Comparison of ENCODE assay signal across 24 cellular contexts in the genomic region with DNA sequence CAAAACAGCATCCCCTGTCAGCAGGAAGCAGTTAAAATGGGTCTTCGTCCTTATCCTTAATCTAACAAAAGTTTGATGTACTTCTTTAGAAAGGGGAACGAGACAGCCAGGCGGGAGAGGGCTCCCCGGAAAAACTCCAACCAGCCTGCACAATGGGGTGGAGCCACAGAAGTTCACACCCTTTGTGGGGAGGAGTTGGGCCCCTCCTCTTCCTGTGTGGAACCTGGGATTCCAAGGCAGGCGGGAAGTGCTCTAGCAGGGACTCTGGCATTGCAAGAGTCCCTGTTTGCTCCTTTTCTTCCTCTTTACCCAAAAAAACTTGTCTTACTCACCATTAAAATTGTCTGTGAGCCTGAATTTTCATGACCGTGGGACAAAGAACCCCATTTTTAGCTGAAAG. TPM values are rescaled to one million over a fixed set of nuclear protein-coding genes. Genes with fewer than 3 reads are reported as not detected.
"Had no signal": no experiment of that assay in that cellular context is flagged by ENCODE, and none has a peak within 500 bp of the region (broad histone marks: within the 10 kb centered on the region; RNA-seq: fewer than 3 reads in every experiment).

No MANE protein-coding gene starts in this region.

- H3K27ac Mint-ChIP-seq: activated naive CD4-positive, alpha-beta T cell treated with anti-CD3 and anti-CD28 coated beads, Interleukin-2, amount 10 ng/mL, durations not matched to agents 7 days and 5 days; activated naive CD8-positive, alpha-beta T cell treated with anti-CD3 and anti-CD28 coated beads, Interleukin-2, amount 50 U/mL, for 24 hours; stimulated activated naive CD8-positive, alpha-beta T cell treated with anti-CD3 and anti-CD28 coated beads, Interleukin-15, amount 100 ng/mL, for 72 hours had no signal

- H3K4me3 Mint-ChIP-seq: activated naive CD4-positive, alpha-beta T cell treated with anti-CD3 and anti-CD28 coated beads, Interleukin-2, amount 10 ng/mL, durations not matched to agents 7 days and 5 days; activated naive CD8-positive, alpha-beta T cell treated with anti-CD3 and anti-CD28 coated beads, Interleukin-2, amount 50 U/mL, for 24 hours; activated T-cell treated with anti-CD3 and anti-CD28 coated beads, Interleukin-2, amount 50 U/mL, for 4 hours; stimulated activated naive CD8-positive, alpha-beta T cell treated with anti-CD3 and anti-CD28 coated beads, Interleukin-15, amount 100 ng/mL, for 72 hours had no signal

- H3K36me3 Mint-ChIP-seq: activated naive CD4-positive, alpha-beta T cell treated with anti-CD3 and anti-CD28 coated beads, Interleukin-2, amount 10 ng/mL, durations not matched to agents 7 days and 5 days had no signal

- H3K4me1 Mint-ChIP-seq: activated naive CD4-positive, alpha-beta T cell treated with anti-CD3 and anti-CD28 coated beads, Interleukin-2, amount 10 ng/mL, durations not matched to agents 7 days and 5 days; activated naive CD8-positive, alpha-beta T cell treated with anti-CD3 and anti-CD28 coated beads, Interleukin-2, amount 50 U/mL, for 24 hours; stimulated activated naive CD8-positive, alpha-beta T cell treated with anti-CD3 and anti-CD28 coated beads, Interleukin-15, amount 100 ng/mL, for 72 hours had no signal

- ATAC-seq: activated T-cell treated with anti-CD3 and anti-CD28 coated beads, Interleukin-2, amount 50 U/mL, for 4 hours had no signal

- H3K27me3 ChIP-seq: brain microvascular endothelial cell, colonic mucosa, suprapubic skin had no signal

- FAIRE-seq: kidney had no signal

- H3K36me3 ChIP-seq: brain microvascular endothelial cell, colonic mucosa, left lung, suprapubic skin had no signal

- H3K27ac ChIP-seq: brain microvascular endothelial cell, colonic mucosa, foreskin keratinocyte, left lung, suprapubic skin had no signal

- DNase-seq: activated CD4-positive, alpha-beta T cell treated with anti-CD3 and anti-CD28 coated beads, Interleukin-2, amount 50 U/mL, for 1 hour; activated CD8-positive, alpha-beta memory T cell treated with anti-CD3 and anti-CD28 coated beads, Interleukin-2, amount 50 U/mL, for 4 hours; activated effector memory CD4-positive, alpha-beta T cell treated with Interleukin-2 at 50 U/mL for 16 hours; activated naive CD4-positive, alpha-beta T cell treated with anti-CD3 and anti-CD28 coated beads, Interleukin-2, amount 10 ng/mL, durations not matched to agents 7 days and 5 days; activated naive CD8-positive, alpha-beta T cell treated with anti-CD3 and anti-CD28 coated beads, Interleukin-2, amount 50 U/mL, for 24 hours; activated T-cell treated with anti-CD3 and anti-CD28 coated beads, Interleukin-2, amount 50 U/mL, for 4 hours; brain microvascular endothelial cell; central memory CD4-positive, alpha-beta T cell; colonic mucosa; foreskin keratinocyte; glutamatergic neuron; kidney; left lung; mammary epithelial cell; occipital lobe; retina; stimulated activated naive CD8-positive, alpha-beta T cell treated with anti-CD3 and anti-CD28 coated beads, Interleukin-15, amount 100 ng/mL, for 72 hours; trophoblast cell had no signal

- H3K9me3 ChIP-seq: colonic mucosa, left lung, suprapubic skin had no signal

- H3K4me1 ChIP-seq: colonic mucosa, foreskin keratinocyte, left lung, suprapubic skin had no signal

- H3K4me3 ChIP-seq: colonic mucosa, left lung, suprapubic skin had no signal

- H3K9me3 Mint-ChIP-seq: activated naive CD4-positive, alpha-beta T cell treated with anti-CD3 and anti-CD28 coated beads, Interleukin-2, amount 10 ng/mL, durations not matched to agents 7 days and 5 days; activated naive CD8-positive, alpha-beta T cell treated with anti-CD3 and anti-CD28 coated beads, Interleukin-2, amount 50 U/mL, for 24 hours; activated T-cell treated with anti-CD3 and anti-CD28 coated beads, Interleukin-2, amount 50 U/mL, for 4 hours; stimulated activated naive CD8-positive, alpha-beta T cell treated with anti-CD3 and anti-CD28 coated beads, Interleukin-15, amount 100 ng/mL, for 72 hours had no signal

RNA-seq across cellular contexts. Expression of gene FCRL5, which starts 47.7 kb away (rescaled TPM):
- total RNA-seq: activated T-cell treated with anti-CD3 and anti-CD28 coated beads, Interleukin-2, amount 50 U/mL, for 4 hours; epithelial cell of proximal tubule; fibroblast of lung; foreskin keratinocyte; mammary epithelial cell; myocyte; occipital lobe; skeletal muscle tissue; suprapubic skin had no signal
- polyA plus RNA-seq: foreskin keratinocyte, mammary epithelial cell, neural cell had no signal
